28 cellular contexts compared by ENCODE assay signal in the genomic region with DNA sequence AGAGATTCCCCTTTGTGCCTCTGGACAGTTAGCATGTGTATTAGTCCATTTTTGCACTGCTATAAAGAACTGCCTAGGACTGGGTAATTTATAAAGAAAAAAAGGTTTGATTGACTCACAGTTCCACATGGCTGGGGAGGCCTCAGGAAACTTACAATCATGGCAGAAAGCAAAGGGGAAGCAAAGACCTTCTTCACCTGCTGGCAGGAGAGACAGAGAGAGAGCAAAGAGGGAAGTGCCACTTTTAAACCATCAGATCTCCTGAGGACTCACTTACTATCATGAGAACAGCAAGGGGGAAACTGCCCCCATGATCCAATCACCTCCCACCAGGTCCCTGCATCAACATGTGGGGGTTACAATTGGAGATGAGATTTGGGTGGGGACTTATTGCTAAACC. TPM values are rescaled to one million over a fixed set of nuclear protein-coding genes. Genes with fewer than 3 reads are reported as not detected.
"Had no signal": no experiment of that assay in that cellular context is flagged by ENCODE, and none has a peak within 500 bp of the region (broad histone marks: within the 10 kb centered on the region; RNA-seq: fewer than 3 reads in every experiment).

No MANE protein-coding gene starts in this region.

- ATAC-seq: mucosa of descending colon; naive thymus-derived CD8-positive, alpha-beta T cell; right lobe of liver; stimulated activated memory B cell treated with anti-CD40 and anti-IgM and Interleukin-4, amounts not matched to agents 10 μg/mL and 1 μg/mL and 100 μg/mL, for 72 hours; stimulated activated naive CD8-positive, alpha-beta T cell treated with anti-CD3 and anti-CD28 coated beads, Interleukin-15, Interleukin-2, amounts not matched to agents 100 U/mL and 50 U/mL, for 24 hours had no signal

- H3K4me3 Mint-ChIP-seq: naive thymus-derived CD8-positive, alpha-beta T cell; nephron; neural progenitor cell; stimulated activated memory B cell treated with anti-CD40 and anti-IgM and Interleukin-4, amounts not matched to agents 10 μg/mL and 1 μg/mL and 100 μg/mL, for 72 hours had no signal

- DNase-seq: islet precursor cell; left ventricle myocardium inferior; midbrain; mucosa of descending colon; naive thymus-derived CD8-positive, alpha-beta T cell; ovary; right lobe of liver; stimulated activated CD4-positive, alpha-beta T cell treated with anti-CD3 and anti-CD28 coated beads, Interleukin-1b, Interleukin-23, amount 100 ng/mL, for 48 hours; stimulated activated CD4-positive, alpha-beta T cell treated with anti-CD3 and anti-CD28 coated beads, Interleukin-2, amount 100 ng/mL, for 48 hours; stimulated activated CD4-positive, alpha-beta T cell treated with anti-CD3 and anti-CD28 coated beads, Interleukin-4, amount 100 ng/mL, for 4 hours; stimulated activated CD8-positive, alpha-beta memory T cell treated with anti-CD3 and anti-CD28 coated beads, Interleukin-4, amount 100 ng/mL, for 48 hours; stimulated activated naive CD8-positive, alpha-beta T cell treated with anti-CD3 and anti-CD28 coated beads, Interleukin-15, Interleukin-2, amounts not matched to agents 100 U/mL and 50 U/mL, for 24 hours; stomach; testis; thyroid gland; transverse colon; upper lobe of left lung had no signal

- H3K27ac Mint-ChIP-seq: naive thymus-derived CD8-positive, alpha-beta T cell; nephron; neural progenitor cell; progenitor cell of endocrine pancreas; stimulated activated memory B cell treated with anti-CD40 and anti-IgM and Interleukin-4, amounts not matched to agents 10 μg/mL and 1 μg/mL and 100 μg/mL, for 72 hours had no signal

- H3K9me3 Mint-ChIP-seq: nephron had no signal

- H3K4me3 ChIP-seq: left ventricle myocardium inferior, lung, mucosa of descending colon, neural progenitor cell, ovary, right atrium auricular region, right lobe of liver, smooth muscle cell, stomach, testis, thyroid gland, transverse colon, upper lobe of left lung, vagina had no signal

- H3K36me3 Mint-ChIP-seq: naive thymus-derived CD8-positive, alpha-beta T cell; neural progenitor cell; stimulated activated memory B cell treated with anti-CD40 and anti-IgM and Interleukin-4, amounts not matched to agents 10 μg/mL and 1 μg/mL and 100 μg/mL, for 72 hours had no signal

RNA-seq across cellular contexts. Expression of gene CFAP90, which starts 6.0 kb away (rescaled TPM):
- total RNA-seq: kidney epithelial cell; left ventricle myocardium inferior; mucosa of descending colon; myocyte; naive thymus-derived CD8-positive, alpha-beta T cell; pulmonary artery endothelial cell; right atrium auricular region; transverse colon had no signal
- polyA plus RNA-seq: naive thymus-derived CD8-positive, alpha-beta T cell had no signal
